In genomic region chr1:213564215-213564659, GRCh38 we compare ENCODE assay signal across 1 cellular context.
TF ChIP-seq lines count a peak whose summit lies in the region.

No MANE protein-coding gene starts in this region.

TF ChIP-seq in SK-N-SH treated with all-trans-retinoic acid at 6 μM for 48 hours, 23 proteins besides CTCF, POLR2A, EP300 and RAD21 (continued from another document):
- TF ChIP-seq OSR1 (CRISPR knock-in tag; IDR thresholded peaks at IDR 0.05), result no peak
- TF ChIP-seq PATZ1 (CRISPR knock-in tag; IDR thresholded peaks at IDR 0.05; ENCODE audit: borderline replicate concordance), result no peak
- no peak for TF ChIP-seq ISL1 (CRISPR knock-in tag; IDR thresholded peaks at IDR 0.05)
